In genomic region chr9:83981126-83981871, GRCh38 we compare ENCODE assay signal across 8 cellular contexts. TPM values are rescaled to one million over a fixed set of nuclear protein-coding genes. Genes with fewer than 3 reads are reported as not detected.
DNase-seq lines count a peak whose midpoint lies in the region; ATAC-seq and TF ChIP-seq lines count a peak whose summit lies in the region.

No MANE protein-coding gene starts in this region.

- intact Hi-C loops in activated B cell treated with CpG ODN at 0.5 μM for 24 hours (cut with micrococcal nuclease) = loop anchor here (2.0 to 5.0 kb wide), 3 partner anchors 192 to 1821 kb away; partner anchors contain the start of gene AGTPBP1

- H3K36me3 ChIP-seq in MG63 = peaks cover 37% of the 10 kb centered on the region

- H3K4me3 ChIP-seq in AG04449 (ENCODE audit: low read depth, low read length) (peak overlapping the region; percentile 73), GM08714 (ENCODE audit: low read length) (peak overlapping the region; percentile 91), MG63 (peak overlapping the region; percentile 98), fibroblast of pulmonary artery (replicated peaks; ENCODE audit: low read depth, low read length) (peak overlapping the region; percentile 75)

- H3K27ac Mint-ChIP-seq in activated B cell treated with CpG ODN at 0.5 μM for 24 hours (peak overlapping the region; percentile 100), nephron (peak overlapping the region; percentile 88 to 100 (median 100))

- ATAC-seq in activated B cell treated with CpG ODN at 0.5 μM for 24 hours (ENCODE audit: low read depth) = no peak
- no peak for ATAC-seq in GM21576 (IDR thresholded peaks at IDR 0.05; ENCODE audit: unreplicated experiment)

- peaks cover 44% of the 10 kb centered on the region for H3K36me3 Mint-ChIP-seq in activated B cell treated with CpG ODN at 0.5 μM for 24 hours (ENCODE audit: low read depth)
- peaks cover 27% of the 10 kb centered on the region for H3K36me3 Mint-ChIP-seq in nephron (ENCODE audit: low read depth)

- H3K9me3 ChIP-seq in MG63 = no peaks in the 10 kb centered on the region

- CTCF ChIA-PET in AG04449 (lab: Yijun Ruan, JAX) (interaction anchor here (1.1 to 5.6 kb wide), 5 partner anchors 15 to 280 kb away, joined by 3 to 36 read pairs (median 4); partner anchors contain the start of gene UBQLN1), activated B cell treated with CpG ODN at 0.5 μM for 24 hours (lab: Charles Lee) (interaction anchor here (1.4 kb wide), 1 partner anchor 25 kb away, joined by 4 read pairs; a partner anchor contains a TSS)

- no peak for DNase-seq in AG04449 (ENCODE audit: low read depth, low spot score)
- peak; percentile 42 for DNase-seq in MG63
- no peak for DNase-seq in activated B cell treated with CpG ODN at 0.5 μM for 24 hours
- DNase-seq in fibroblast of pulmonary artery (ENCODE audit: low read depth) = peak; percentile 46
- DNase-seq in middle frontal gyrus (ENCODE audit: extremely low spot score, low spot score) = no peak

- H3K27me3 ChIP-seq in MG63 = no peaks in the 10 kb centered on the region

- POLR2A ChIA-PET in AG04449 (lab: Yijun Ruan, JAX) (interaction anchor here (0.6 to 2.2 kb wide), 4 partner anchors 13 to 280 kb away, joined by 3 to 8 read pairs (median 4); no protein-coding TSS in a partner anchor), activated B cell treated with CpG ODN at 0.5 μM for 24 hours (lab: Charles Lee) (interaction anchor here (0.5 to 2.8 kb wide), 20 partner anchors 9 to 360 kb away, joined by 3 to 45 read pairs (median 8); partner anchors contain the start of genes IDNK, KIF27 and UBQLN1)

- H3K4me3 Mint-ChIP-seq in activated B cell treated with CpG ODN at 0.5 μM for 24 hours (peak overlapping the region; percentile 99), nephron (peak overlapping the region; percentile 97 to 98 (median 97))

- H3K9me3 Mint-ChIP-seq in activated B cell treated with CpG ODN at 0.5 μM for 24 hours = no peaks in the 10 kb centered on the region
- H3K9me3 Mint-ChIP-seq in nephron = no peaks in the 10 kb centered on the region

- TF ChIP-seq CTCF in AG04449 (IDR thresholded peaks at IDR 0.05; ENCODE audit: insufficient read depth, low read length, missing control alignments) (no peak), activated B cell treated with CpG ODN at 0.5 μM for 24 hours (IDR thresholded peaks at IDR 0.05) (no peak), fibroblast of pulmonary artery (IDR thresholded peaks at IDR 0.05; ENCODE audit: low read length, missing control alignments) (no peak), nephron (IDR thresholded peaks at IDR 0.05; ENCODE audit: unreplicated experiment in 3 of 3) (no peak)

- H3K4me1 Mint-ChIP-seq in activated B cell treated with CpG ODN at 0.5 μM for 24 hours (peaks cover 41% of the 10 kb centered on the region), nephron (peaks cover 23% of the 10 kb centered on the region)

- H3K27me3 Mint-ChIP-seq in activated B cell treated with CpG ODN at 0.5 μM for 24 hours = no peaks in the 10 kb centered on the region
- H3K27me3 Mint-ChIP-seq in nephron (ENCODE audit: low read depth) = no peaks in the 10 kb centered on the region

RNA-seq across cellular contexts. Expression of gene RMI1, which starts 0.7 kb away (rescaled TPM):
- 11.6 and 34.4 TPM in 2 replicates for total RNA-seq in MG63 (2014; rRNA removed; shearing (Covaris generic); ENCODE audit: low replicate concordance)
- total RNA-seq in activated B cell treated with CpG ODN at 0.5 μM for 24 hours = 6.6 and 8.5 TPM in 2 replicates

RNA-seq across cellular contexts. Expression of gene HNRNPK, which starts 1.3 kb away (rescaled TPM):
- total RNA-seq in MG63 (2014; rRNA removed; shearing (Covaris generic); ENCODE audit: low replicate concordance) = 753 and 901 TPM in 2 replicates
- 645 and 678 TPM in 2 replicates for total RNA-seq in activated B cell treated with CpG ODN at 0.5 μM for 24 hours

Comparison
In these comparisons a context has a peak if more than half of its experiments do, and no peak if none do; other contexts are left out.
1. DNase-seq: peak in MG63 (single experiment) and fibroblast of pulmonary artery (single experiment); none in AG04449 (single experiment), activated B cell treated with CpG ODN at 0.5 μM for 24 hours (single experiment) and middle frontal gyrus (single experiment).
2. Peak in every context shown above with its lines, with median percentiles within 50 percentile points of each other: H3K4me3 ChIP-seq.